8 cellular contexts compared by ENCODE assay signal in the genomic region with DNA sequence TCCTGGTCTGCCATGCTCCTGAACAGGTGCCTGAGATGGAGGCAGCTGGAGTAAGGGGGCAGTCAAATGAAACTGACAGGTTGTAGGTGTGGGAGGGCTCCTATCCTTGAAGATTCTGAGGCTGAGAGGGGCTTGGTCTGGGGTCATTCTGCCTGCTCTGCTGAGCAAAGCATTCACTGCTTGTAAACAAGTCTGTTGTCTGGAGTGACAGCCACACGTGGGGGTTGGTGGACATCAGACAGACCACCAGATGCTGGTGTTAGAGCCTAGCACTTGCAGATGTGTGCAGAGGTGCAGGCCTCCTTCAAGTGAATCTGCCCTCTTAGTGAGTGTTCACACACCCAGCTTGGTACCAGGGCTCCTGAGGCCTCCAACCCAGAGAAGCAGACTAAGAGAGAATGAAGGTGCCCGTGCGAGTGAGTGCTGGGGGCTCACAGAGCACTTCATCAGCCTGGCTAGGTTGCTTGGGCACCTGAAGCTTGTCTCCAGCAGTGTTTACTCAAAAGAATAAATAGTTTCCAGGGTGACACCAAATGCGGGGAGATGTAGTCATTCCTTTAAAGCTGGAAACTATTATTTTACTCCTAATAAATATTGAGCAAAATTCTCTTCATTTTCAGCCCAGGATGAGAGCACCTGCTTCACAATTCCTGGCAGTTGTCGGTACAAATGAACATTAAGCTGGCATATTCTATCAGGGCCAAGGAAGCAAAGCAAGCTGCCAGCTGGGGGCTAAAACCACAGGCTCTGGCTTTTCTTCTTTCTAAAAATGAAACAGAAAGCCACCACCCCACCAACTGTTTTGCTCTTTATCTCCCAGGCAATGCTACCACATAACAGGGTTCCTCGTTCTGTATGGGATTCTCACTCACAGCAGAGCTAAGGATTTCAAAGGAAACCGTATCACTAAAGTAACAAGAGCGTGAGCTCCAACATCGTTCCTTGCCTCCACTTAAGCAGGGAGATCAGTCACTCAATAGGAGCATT.
DNase-seq lines count a peak whose midpoint lies in the region; ATAC-seq and TF ChIP-seq lines count a peak whose summit lies in the region.

No MANE protein-coding gene starts in this region.

- ATAC-seq in GM18505 (IDR thresholded peaks at IDR 0.05; ENCODE audit: unreplicated experiment) (peak; percentile 67), GM21423 (IDR thresholded peaks at IDR 0.05; ENCODE audit: unreplicated experiment) (peak; percentile 81)

- no peak for TF ChIP-seq POLR2A in GM18505 (IDR thresholded peaks at IDR 0.05; ENCODE audit: borderline replicate concordance, extremely low read depth, insufficient read depth, insufficient read length)

- DNase-seq in Jurkat, Clone E6-1 (ENCODE audit: low read depth, low spot score): peak; percentile 94
- DNase-seq in cerebellum (ENCODE audit: low spot score) (peak; percentile 77), activated gamma-delta T cell (lab: John Stamatoyannopoulos, UW) (no peak), COLO829 (ENCODE audit: low spot score) (no peak), DMS79 (lab: John Stamatoyannopoulos, UW) (no peak)
- no peak for DNase-seq in stimulated activated CD8-positive, alpha-beta memory T cell treated with anti-CD3 and anti-CD28 coated beads, Interleukin-4, amount 100 ng/mL, for 48 hours

- peak overlapping the region; percentile 30 for H3K4me3 ChIP-seq in Jurkat, Clone E6-1 (ENCODE audit: low read length)

Comparison
In these comparisons a context has a peak if more than half of its experiments do, and no peak if none do; other contexts are left out.
1. DNase-seq: peak in Jurkat, Clone E6-1 (single experiment) and cerebellum (single experiment); none in activated gamma-delta T cell (single experiment), COLO829 (single experiment), DMS79 (single experiment) and stimulated activated CD8-positive, alpha-beta memory T cell treated with anti-CD3 and anti-CD28 coated beads, Interleukin-4, amount 100 ng/mL, for 48 hours (single experiment).